In the genomic region with DNA sequence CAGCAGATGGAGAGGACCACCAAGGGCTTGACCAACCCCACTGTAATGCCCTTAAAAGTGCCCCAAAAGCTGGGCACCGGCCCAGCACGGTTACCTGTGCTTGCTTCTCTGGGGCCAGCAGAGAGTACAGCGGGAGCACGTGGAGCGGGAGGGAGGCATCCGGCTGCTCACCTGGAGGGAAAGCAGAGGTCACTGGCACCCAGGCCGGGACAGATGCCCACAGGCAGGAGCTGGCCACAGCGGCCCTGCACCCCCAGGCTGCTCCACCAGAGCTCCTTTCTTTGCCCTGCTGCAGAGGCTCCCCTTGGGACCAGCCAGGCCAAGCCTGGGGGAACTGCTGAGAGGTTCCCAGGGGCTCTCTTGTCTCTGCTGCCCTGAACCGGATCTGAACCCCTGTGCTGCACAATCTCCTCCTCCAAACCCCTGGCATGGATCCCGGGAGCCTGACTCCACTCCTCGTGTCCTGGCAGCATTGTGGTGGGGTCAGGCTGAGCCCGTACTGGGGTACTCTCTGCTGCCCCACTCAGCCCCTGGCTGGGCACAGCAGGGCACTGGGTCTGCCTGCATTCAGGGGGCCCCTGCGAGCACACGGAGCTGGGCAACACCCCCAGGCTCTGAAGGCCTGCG, we compare ENCODE assay signal across 17 cellular contexts. TPM values are rescaled to one million over a fixed set of nuclear protein-coding genes. Genes with fewer than 3 reads are reported as not detected.
DNase-seq lines count a peak whose midpoint lies in the region; ATAC-seq and TF ChIP-seq lines count a peak whose summit lies in the region.
"Had no signal": no experiment of that assay in that cellular context is flagged by ENCODE, and none has a peak within 500 bp of the region (broad histone marks: within the 10 kb centered on the region; RNA-seq: fewer than 3 reads in every experiment).

No MANE protein-coding gene starts in this region.

- H4K20me1 ChIP-seq in BLaER1 (no peaks in the 10 kb centered on the region), DND-41 (ENCODE audit: insufficient read depth, low read length) (no peaks in the 10 kb centered on the region)

- H3K4me1 ChIP-seq in BLaER1 = peaks cover 11% of the 10 kb centered on the region
- no peaks in the 10 kb centered on the region for H3K4me1 ChIP-seq in DND-41 (ENCODE audit: insufficient read depth, low read length)

- H3K36me3 ChIP-seq in BLaER1 = peaks cover 100% of the 10 kb centered on the region
- H3K36me3 ChIP-seq in DND-41 (ENCODE audit: insufficient read depth, low read length) = peaks cover 86% of the 10 kb centered on the region

- no peak overlapping the region for H3K4me3 ChIP-seq in BLaER1
- H3K4me3 ChIP-seq in DND-41 (ENCODE audit: low read depth in 1 of 2, low read length in 2 of 2) = no peak overlapping the region
- H3K4me3 ChIP-seq in retinal pigment epithelial cell (ENCODE audit: low read length) = no peak overlapping the region
- H3K4me3 ChIP-seq: GM12878, K562, PC-9 had no signal

- no peaks in the 10 kb centered on the region for H3K79me2 ChIP-seq in DND-41 (ENCODE audit: insufficient read depth, low read length)

- DNase-seq in DND-41 (no peak), retinal pigment epithelial cell (ENCODE audit: low read depth) (peak; percentile 15), COLO829 (ENCODE audit: low spot score) (no peak), NCI-H187 treated with DMSO at 0.1 percent for 48 hours (lab: John Stamatoyannopoulos, UW) (no peak)
- no peak for DNase-seq in activated CD4-positive, CD25-positive, alpha-beta regulatory T cell treated with anti-CD3 and anti-CD28 coated beads, Interleukin-2, amount 50 U/mL, for 72 hours
- DNase-seq: CD4-positive, alpha-beta memory T cell; GDM1; MV-4-11; NCI-H1417 treated with DMSO at 0.1 percent for 48 hours; NCI-H2029 treated with DMSO at 0.1 percent for 48 hours; NCI-H2227 treated with DMSO at 0.1 percent for 48 hours; NCI-H524; PC-9 had no signal

- ATAC-seq in DND-41 (ENCODE audit: insufficient read depth, low read depth) (peak; percentile 34; the same call in 1 of the 3 replicates), esophagus mucosa (peak; percentile 20)
- ATAC-seq: GM12878, K562 had no signal

- H3K9ac ChIP-seq in BLaER1 (0 out of 2 replicates have a peak overlapping the region, but pooled peaks have one; percentile 19), DND-41 (ENCODE audit: low read depth, low read length) (no peak overlapping the region)

- 0 out of 2 replicates have a peak overlapping the region, but pooled peaks have one; percentile 19 for H3K4me2 ChIP-seq in BLaER1
- no peak overlapping the region for H3K4me2 ChIP-seq in DND-41 (ENCODE audit: insufficient read depth, low read length)
- H3K4me2 ChIP-seq: PC-9 had no signal

- H3K27ac ChIP-seq in BLaER1 (peak overlapping the region; percentile 55; the same call in 1 of the 2 replicates), DND-41 (ENCODE audit: low read length) (no peak overlapping the region)
- H3K27ac ChIP-seq: PC-9 had no signal

- H3K9me3 ChIP-seq in BLaER1 (no peaks in the 10 kb centered on the region), DND-41 (ENCODE audit: insufficient read depth, low read length, severe bottlenecking) (no peaks in the 10 kb centered on the region)

- no peak overlapping the region for H2AFZ ChIP-seq in DND-41 (ENCODE audit: low read depth, low read length)
- H2AFZ ChIP-seq: PC-9 had no signal

- TF ChIP-seq CTCF in DND-41 (IDR thresholded peaks at IDR 0.05; ENCODE audit: borderline replicate concordance, extremely low read depth, low read length, poor library complexity, severe bottlenecking) (no peak), retinal pigment epithelial cell (conservative IDR thresholded peaks at IDR 0.05; ENCODE audit: low read depth, low read length) (no peak)

- H3K27me3 ChIP-seq in BLaER1 = no peaks in the 10 kb centered on the region
- no peaks in the 10 kb centered on the region for H3K27me3 ChIP-seq in DND-41 (ENCODE audit: insufficient read depth, low read length, poor library complexity)

RNA-seq across cellular contexts. Expression of a gene that starts 24.0 kb away (rescaled TPM):
- 11.8 TPM for total RNA-seq in esophagus mucosa

RNA-seq across cellular contexts. Expression of a gene that starts 28.5 kb away (rescaled TPM):
- total RNA-seq in esophagus mucosa = 15.4 TPM

RNA-seq across cellular contexts. Expression of a gene that starts 50.5 kb away (rescaled TPM):
- 1,223 TPM for total RNA-seq in esophagus mucosa
